Comparison of ENCODE assay signal across 8 cellular contexts in the genomic region with DNA sequence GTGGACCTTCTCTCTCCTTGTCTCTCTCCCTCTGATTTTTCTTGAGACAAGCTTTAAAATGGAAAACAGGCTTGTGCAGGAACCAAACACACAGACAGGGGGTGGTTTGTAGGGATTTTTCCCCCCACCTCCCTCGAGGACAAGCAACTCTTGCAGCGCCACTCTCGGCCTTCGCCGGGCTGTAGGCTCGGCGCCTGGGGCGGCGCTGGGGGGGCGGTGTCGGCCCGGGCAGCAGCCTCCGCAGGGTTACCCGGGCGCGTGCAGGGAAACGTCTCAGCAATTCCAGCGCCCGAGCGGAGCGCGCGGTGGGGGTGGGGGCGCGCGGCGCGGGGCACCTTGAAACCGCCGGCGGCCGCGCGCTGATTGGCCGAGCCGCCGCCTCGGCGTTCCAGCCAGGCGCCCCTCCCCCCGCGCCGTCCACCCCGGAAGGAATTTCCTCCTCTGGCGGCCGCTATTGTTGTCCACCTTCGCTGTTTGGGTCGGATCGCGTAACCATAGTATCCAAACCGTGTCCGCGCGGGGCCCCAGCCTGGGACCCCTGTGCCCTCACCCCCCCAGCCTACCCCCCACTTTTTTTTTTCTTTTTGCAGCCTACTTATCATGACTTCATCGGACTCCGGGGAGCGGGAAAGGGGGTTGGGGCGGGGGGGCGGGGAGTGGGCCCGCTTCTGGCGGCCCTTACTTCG. TPM values are rescaled to one million over a fixed set of nuclear protein-coding genes. Genes with fewer than 3 reads are reported as not detected.
A peak's percentile ranks its signal among the peaks of the same experiment; 100 is the strongest.
DNase-seq lines count a peak whose midpoint lies in the region; ATAC-seq and TF ChIP-seq lines count a peak whose summit lies in the region.

No MANE protein-coding gene starts in this region.

- no peaks in the 10 kb centered on the region for H3K36me3 Mint-ChIP-seq in CD14-positive monocyte
- H3K36me3 Mint-ChIP-seq in neural crest cell (ENCODE audit: low read depth): no peaks in the 10 kb centered on the region
- H3K36me3 Mint-ChIP-seq in stimulated activated naive CD8-positive, alpha-beta T cell treated with anti-CD3 and anti-CD28 coated beads, Interleukin-15, Interleukin-2, amounts not matched to agents 100 ng/mL and 50 ng/mL, for 24 hours (ENCODE audit: low read depth): no peaks in the 10 kb centered on the region

- H3K4me3 Mint-ChIP-seq in CD14-positive monocyte: peak overlapping the region; percentile 87 to 97
- peak overlapping the region; percentile 97 for H3K4me3 Mint-ChIP-seq in neural crest cell
- H3K4me3 Mint-ChIP-seq in stimulated activated naive CD8-positive, alpha-beta T cell treated with anti-CD3 and anti-CD28 coated beads, Interleukin-15, Interleukin-2, amounts not matched to agents 100 ng/mL and 50 ng/mL, for 24 hours: peak overlapping the region; percentile 80

- H3K27ac ChIP-seq in RWPE2 (ENCODE audit: poor library complexity, severe bottlenecking): peak overlapping the region; percentile 43

- H3K4me1 Mint-ChIP-seq in CD14-positive monocyte (peaks cover 40% of the 10 kb centered on the region), neural crest cell (peaks cover 58% of the 10 kb centered on the region)
- H3K4me1 Mint-ChIP-seq in stimulated activated naive CD8-positive, alpha-beta T cell treated with anti-CD3 and anti-CD28 coated beads, Interleukin-15, Interleukin-2, amounts not matched to agents 100 ng/mL and 50 ng/mL, for 24 hours (ENCODE audit: low read depth): peaks cover 38% of the 10 kb centered on the region

- H3K27me3 Mint-ChIP-seq in CD14-positive monocyte (ENCODE audit: low read depth in 3 of 3): peaks cover 24 to 33% (median 26%) of the 10 kb centered on the region in 3 donors
- peaks cover 17% of the 10 kb centered on the region for H3K27me3 Mint-ChIP-seq in neural crest cell (ENCODE audit: low read depth)
- peaks cover 12% of the 10 kb centered on the region for H3K27me3 Mint-ChIP-seq in stimulated activated naive CD8-positive, alpha-beta T cell treated with anti-CD3 and anti-CD28 coated beads, Interleukin-15, Interleukin-2, amounts not matched to agents 100 ng/mL and 50 ng/mL, for 24 hours

- no peaks in the 10 kb centered on the region for H3K9me3 ChIP-seq in RWPE2 (ENCODE audit: severe bottlenecking)

- H3K27me3 ChIP-seq in RWPE2 (ENCODE audit: insufficient read depth, poor library complexity, severe bottlenecking): no peaks in the 10 kb centered on the region

- intact Hi-C loops in CD14-positive monocyte (cut with micrococcal nuclease): loop anchor here (1.0 to 10.0 kb wide), 5 partner anchors 81 to 603 kb away; a partner anchor contains a TSS

- DNase-seq in CD14-positive monocyte (ENCODE audit: low spot score) (peak; percentile 77), LoVo (ENCODE audit: low spot score) (peak; percentile 88), RWPE2 (ENCODE audit: low spot score) (peak; percentile 85), activated gamma-delta T cell treated with Interleukin-2 at 50 U/mL for 16 hours (peak; percentile 70), fibroblast of villous mesenchyme (ENCODE audit: low read depth) (peak; percentile 89), neural crest cell (ENCODE audit: low read depth, low spot score) (peak; percentile 92)

- H3K27ac Mint-ChIP-seq in CD14-positive monocyte (peak overlapping the region; percentile 86 to 96 (median 93)), neural crest cell (ENCODE audit: unreplicated experiment) (peak overlapping the region; percentile 99)
- no peak overlapping the region for H3K27ac Mint-ChIP-seq in stimulated activated naive CD8-positive, alpha-beta T cell treated with anti-CD3 and anti-CD28 coated beads, Interleukin-15, Interleukin-2, amounts not matched to agents 100 ng/mL and 50 ng/mL, for 24 hours

- peaks cover 5% of the 10 kb centered on the region for H3K4me1 ChIP-seq in RWPE2 (ENCODE audit: insufficient read depth, poor library complexity, severe bottlenecking)

- ATAC-seq in GM19468 (IDR thresholded peaks at IDR 0.05; ENCODE audit: extremely low read depth, unreplicated experiment) (peak; percentile 14), RWPE2 (ENCODE audit: low read depth) (peak; percentile 73)

- H3K4me3 ChIP-seq in RWPE2 (ENCODE audit: severe bottlenecking) (peak overlapping the region; percentile 44), fibroblast of villous mesenchyme (ENCODE audit: low read depth, low read length) (peak overlapping the region; percentile 53)

- H3K9me3 Mint-ChIP-seq in CD14-positive monocyte (peaks cover 0 to 5% (median 0%) of the 10 kb centered on the region in 7 donors), neural crest cell (no peaks in the 10 kb centered on the region)
- H3K9me3 Mint-ChIP-seq in stimulated activated naive CD8-positive, alpha-beta T cell treated with anti-CD3 and anti-CD28 coated beads, Interleukin-15, Interleukin-2, amounts not matched to agents 100 ng/mL and 50 ng/mL, for 24 hours: no peaks in the 10 kb centered on the region

- no peaks in the 10 kb centered on the region for H3K36me3 ChIP-seq in RWPE2 (ENCODE audit: low read depth)

- no peak for TF ChIP-seq CTCF in CD14-positive monocyte (IDR thresholded peaks at IDR 0.05)
- TF ChIP-seq CTCF in RWPE2 (IDR thresholded peaks at IDR 0.05; ENCODE audit: poor library complexity, severe bottlenecking): no peak
- TF ChIP-seq CTCF in fibroblast of villous mesenchyme (IDR thresholded peaks at IDR 0.05; ENCODE audit: insufficient read depth, low read depth, low read length): no peak
- peak; percentile 20 for TF ChIP-seq CTCF in neural crest cell (conservative IDR thresholded peaks at IDR 0.05)

RNA-seq across cellular contexts. Expression of a gene that starts 59.8 kb away (rescaled TPM):
- polyA plus RNA-seq in CD14-positive monocyte: under 1 TPM; 0.18 to 0.79 TPM
- total RNA-seq in fibroblast of villous mesenchyme (1.3 and 2.2 TPM in 2 replicates), neural crest cell (2.7 and 3.1 TPM in 2 replicates)

Comparison
In these comparisons a context has a peak if more than half of its experiments do, and no peak if none do; other contexts are left out.
1. Peak in every context shown above with its lines: DNase-seq, ATAC-seq, H3K4me3 ChIP-seq and H3K27ac ChIP-seq.